In genomic region chrX:97070346-97070745, GRCh38 we compare ENCODE assay signal across 24 cellular contexts.
"Had no signal": no experiment of that assay in that cellular context is flagged by ENCODE, and none has a peak within 500 bp of the region (broad histone marks: within the 10 kb centered on the region; RNA-seq: fewer than 3 reads in every experiment).

No MANE protein-coding gene starts in this region.

- H3K4me3 Mint-ChIP-seq: activated CD4-positive, alpha-beta T cell treated with anti-CD3 and anti-CD28 coated beads, Interleukin-2, amount 10 ng/mL, durations not matched to agents 24 days and 14 days; activated CD8-positive, alpha-beta T cell treated with anti-CD3 and anti-CD28 coated beads, Interleukin-2, amount 10 ng/mL, durations not matched to agents 7 days and 5 days; activated naive CD8-positive, alpha-beta T cell treated with anti-CD3 and anti-CD28 coated beads, Interleukin-2, amount 10 ng/mL, durations not matched to agents 7 days and 5 days; activated T-cell treated with anti-CD3 and anti-CD28 coated beads, Interleukin-2, amount 50 U/mL, for 24 hours; endodermal cell; memory B cell; naive B cell; neural crest cell had no signal

- DNase-seq: activated CD4-positive, alpha-beta T cell treated with anti-CD3 and anti-CD28 coated beads, Interleukin-2, amount 10 ng/mL, durations not matched to agents 24 days and 14 days; activated CD8-positive, alpha-beta T cell treated with anti-CD3 and anti-CD28 coated beads, Interleukin-2, amount 10 ng/mL, durations not matched to agents 7 days and 5 days; activated naive CD4-positive, alpha-beta T cell treated with Interleukin-2 at 50 U/mL for 16 hours; activated naive CD8-positive, alpha-beta T cell treated with anti-CD3 and anti-CD28 coated beads, Interleukin-2, amount 10 ng/mL, durations not matched to agents 7 days and 5 days; activated T-cell treated with anti-CD3 and anti-CD28 coated beads, Interleukin-2, amount 50 U/mL, for 24 hours; aorta; endodermal cell; gastrocnemius medialis; heart left ventricle; kidney glomerular epithelial cell; left ventricle myocardium superior; mucosa of descending colon; naive B cell; pancreas; stimulated activated CD4-positive, alpha-beta T cell treated with anti-CD3 and anti-CD28 coated beads, Interleukin-12 subunit alpha, Interleukin-12 subunit beta, amount 100 ng/mL, for 4 hours; stimulated activated CD4-positive, alpha-beta T cell treated with anti-CD3 and anti-CD28 coated beads, Interleukin-1b, Interleukin-23, amount 100 ng/mL, for 48 hours; stimulated activated CD8-positive, alpha-beta memory T cell treated with anti-CD3 and anti-CD28 coated beads, Interleukin-4, amount 100 ng/mL, for 48 hours; stimulated activated naive CD4-positive, alpha-beta T cell; thyroid gland had no signal

- H3K4me1 Mint-ChIP-seq: activated CD4-positive, alpha-beta T cell treated with anti-CD3 and anti-CD28 coated beads, Interleukin-2, amount 10 ng/mL, durations not matched to agents 24 days and 14 days; activated naive CD8-positive, alpha-beta T cell treated with anti-CD3 and anti-CD28 coated beads, Interleukin-2, amount 10 ng/mL, durations not matched to agents 7 days and 5 days; memory B cell; naive B cell; neural crest cell had no signal

- H3K27ac ChIP-seq: epithelial cell of prostate, gastrocnemius medialis, heart left ventricle, pancreas, thyroid gland had no signal

- H3K9me3 Mint-ChIP-seq: activated CD4-positive, alpha-beta T cell treated with anti-CD3 and anti-CD28 coated beads, Interleukin-2, amount 10 ng/mL, durations not matched to agents 24 days and 14 days; activated naive CD8-positive, alpha-beta T cell treated with anti-CD3 and anti-CD28 coated beads, Interleukin-2, amount 10 ng/mL, durations not matched to agents 7 days and 5 days; activated T-cell treated with anti-CD3 and anti-CD28 coated beads, Interleukin-2, amount 50 U/mL, for 24 hours; activated T-helper 2 cell treated with anti-CD3 and anti-CD28 coated beads, Interferon-gamma antibody, Interleukin-2, Interleukin-4, amounts not matched to agents 10 μg/mL and 5 μg/mL and 100 μg/mL, durations not matched to agents 14 hours and 24 hours and 36 hours; endodermal cell; memory B cell; naive B cell; neural crest cell had no signal

- H3K27me3 Mint-ChIP-seq: activated CD4-positive, alpha-beta T cell treated with anti-CD3 and anti-CD28 coated beads, Interleukin-2, amount 10 ng/mL, durations not matched to agents 24 days and 14 days; activated T-cell treated with anti-CD3 and anti-CD28 coated beads, Interleukin-2, amount 50 U/mL, for 24 hours; memory B cell; naive B cell had no signal

- H3K27me3 ChIP-seq: gastrocnemius medialis, pancreas, thyroid gland had no signal

- H3K27ac Mint-ChIP-seq: activated CD4-positive, alpha-beta T cell treated with anti-CD3 and anti-CD28 coated beads, Interleukin-2, amount 10 ng/mL, durations not matched to agents 24 days and 14 days; activated CD8-positive, alpha-beta T cell treated with anti-CD3 and anti-CD28 coated beads, Interleukin-2, amount 10 ng/mL, durations not matched to agents 7 days and 5 days; activated naive CD8-positive, alpha-beta T cell treated with anti-CD3 and anti-CD28 coated beads, Interleukin-2, amount 10 ng/mL, durations not matched to agents 7 days and 5 days; activated T-cell treated with anti-CD3 and anti-CD28 coated beads, Interleukin-2, amount 50 U/mL, for 24 hours; activated T-helper 2 cell treated with anti-CD3 and anti-CD28 coated beads, Interferon-gamma antibody, Interleukin-2, Interleukin-4, amounts not matched to agents 10 μg/mL and 5 μg/mL and 100 μg/mL, durations not matched to agents 14 hours and 24 hours and 36 hours; endodermal cell; memory B cell; naive B cell had no signal

- H3K36me3 Mint-ChIP-seq: activated naive CD8-positive, alpha-beta T cell treated with anti-CD3 and anti-CD28 coated beads, Interleukin-2, amount 10 ng/mL, durations not matched to agents 7 days and 5 days; memory B cell; naive B cell had no signal

- H3K4me1 ChIP-seq: gastrocnemius medialis, heart left ventricle, pancreas, thyroid gland had no signal

- H3K36me3 ChIP-seq: pancreas, thyroid gland had no signal

- H3K9me3 ChIP-seq: gastrocnemius medialis, heart left ventricle, mucosa of descending colon, pancreas, thyroid gland had no signal

- H3K4me3 ChIP-seq: gastrocnemius medialis, heart left ventricle, mucosa of descending colon, pancreas, thyroid gland had no signal

- ATAC-seq: activated CD8-positive, alpha-beta T cell treated with anti-CD3 and anti-CD28 coated beads, Interleukin-2, amount 10 ng/mL, durations not matched to agents 7 days and 5 days; gastrocnemius medialis; heart left ventricle; left ventricle myocardium superior; mucosa of descending colon; pancreas; sciatic nerve had no signal
